27 cellular contexts compared by ENCODE assay signal in genomic region chr14:90054803-90055202, GRCh38. TPM values are rescaled to one million over a fixed set of nuclear protein-coding genes. Genes with fewer than 3 reads are reported as not detected.
DNase-seq lines count a peak whose midpoint lies in the region; ATAC-seq, FAIRE-seq and TF ChIP-seq lines count a peak whose summit lies in the region.
"Had no signal": no experiment of that assay in that cellular context is flagged by ENCODE, and none has a peak within 500 bp of the region (broad histone marks: within the 10 kb centered on the region; RNA-seq: fewer than 3 reads in every experiment).

No MANE protein-coding gene starts in this region.

- H3K9me3 ChIP-seq in T-helper 17 cell (ENCODE audit: control insufficient read depth, low read length, poor library complexity, severe bottlenecking) = no peaks in the 10 kb centered on the region
- H3K9me3 ChIP-seq: BE2C had no signal

- no peak for TF ChIP-seq CTCF in LNCaP clone FGC (IDR thresholded peaks at IDR 0.05; ENCODE audit: control insufficient read depth, extremely low read depth, insufficient read depth)

- H3K27ac Mint-ChIP-seq in T-helper 17 cell = peak overlapping the region; percentile 27
- H3K27ac Mint-ChIP-seq: CD14-positive monocyte; CD4-positive, alpha-beta memory T cell; CD4-positive, CD25-positive, alpha-beta regulatory T cell; CD8-positive, alpha-beta memory T cell had no signal

- peaks cover 6% of the 10 kb centered on the region for H3K4me1 Mint-ChIP-seq in T-helper 17 cell

- H3K36me3 Mint-ChIP-seq in T-helper 17 cell (ENCODE audit: low read depth) = peaks cover 2% of the 10 kb centered on the region
- H3K36me3 Mint-ChIP-seq: CD4-positive, alpha-beta memory T cell; CD4-positive, CD25-positive, alpha-beta regulatory T cell; CD8-positive, alpha-beta memory T cell had no signal

- peaks cover 83% of the 10 kb centered on the region for H3K27me3 Mint-ChIP-seq in T-helper 17 cell

- DNase-seq in Ammon's horn (ENCODE audit: low spot score) (peak; percentile 33), LNCaP clone FGC (ENCODE audit: low read depth) (peak; percentile 95), T-helper 17 cell (no peak), GM03348 (ENCODE audit: low spot score) (no peak), H54 (ENCODE audit: insufficient read length, low spot score) (no peak)
- DNase-seq: AML-193; BE2C; C1 segment of cervical spinal cord; CD4-positive, alpha-beta memory T cell; CD4-positive, CD25-positive, alpha-beta regulatory T cell; CD8-positive, alpha-beta memory T cell; COR-L47; DMS 273 treated with DMSO at 0.1 percent for 48 hours; DMS153; DMS53; DMS79; DND-41; GF-D8 had no signal

- no peak overlapping the region for H3K4me3 Mint-ChIP-seq in T-helper 17 cell
- H3K4me3 Mint-ChIP-seq: CD4-positive, alpha-beta memory T cell; CD4-positive, CD25-positive, alpha-beta regulatory T cell; CD8-positive, alpha-beta memory T cell had no signal

- ATAC-seq in T-helper 17 cell (no peak), GM21786 (IDR thresholded peaks at IDR 0.05; ENCODE audit: unreplicated experiment) (no peak)
- ATAC-seq: A549, GM12878 had no signal

- no peak overlapping the region for H3K4me3 ChIP-seq in LNCaP clone FGC (ENCODE audit: low read depth, low read length)
- H3K4me3 ChIP-seq: A549, BLaER1, GM12878 had no signal

- FAIRE-seq in H54 (lab: Jason Lieb, UNC) = no peak
- FAIRE-seq: A549, G401.6, GM12878, GM12892, GM18507 had no signal

- TF ChIP-seq POLR2A in H54 (IDR thresholded peaks at IDR 0.05; ENCODE audit: low read depth, low read length) = no peak

RNA-seq across cellular contexts. Expression of gene KCNK13, which starts 7.0 kb away (rescaled TPM):
- under 1 TPM in 1 of 2 donors, not detected in 1; 0.21 TPM for total RNA-seq in T-helper 17 cell
- total RNA-seq: A172, GM12878 had no signal

Comparison
In these comparisons a context has a peak if more than half of its experiments do, and no peak if none do; other contexts are left out.
1. DNase-seq: peak in Ammon's horn (single experiment) and LNCaP clone FGC (single experiment); none in T-helper 17 cell (0 of 3), GM03348 (single experiment) and H54 (single experiment).